Comparison of ENCODE assay signal across 15 cellular contexts in genomic region chr13:23778007-23778687, GRCh38.
DNase-seq lines count a peak whose midpoint lies in the region; ATAC-seq, FAIRE-seq and TF ChIP-seq lines count a peak whose summit lies in the region.
"Had no signal": no experiment of that assay in that cellular context is flagged by ENCODE, and none has a peak within 500 bp of the region (broad histone marks: within the 10 kb centered on the region; RNA-seq: fewer than 3 reads in every experiment).

No MANE protein-coding gene starts in this region.

- TF ChIP-seq CTCF in GM12865 (IDR thresholded peaks at IDR 0.05; ENCODE audit: insufficient read depth, low read depth, low read length, missing control alignments) (peak; percentile 18), HEK293 (tag by site-specific recombination; IDR thresholded peaks at IDR 0.05) (no peak), bronchial epithelial cell (IDR thresholded peaks at IDR 0.05; ENCODE audit: insufficient read depth, low read length, severe bottlenecking) (peak; percentile 14), mesothelial cell of epicardium (IDR thresholded peaks at IDR 0.05; ENCODE audit: unreplicated experiment) (no peak), lower leg skin (IDR thresholded peaks at IDR 0.05) (no peak)

- no peak for ATAC-seq in GM18505 (IDR thresholded peaks at IDR 0.05; ENCODE audit: unreplicated experiment)
- ATAC-seq: activated naive CD8-positive, alpha-beta T cell treated with anti-CD3 and anti-CD28 coated beads, Interleukin-2, amount 50 U/mL, for 24 hours had no signal

- H3K27ac Mint-ChIP-seq in mesothelial cell of epicardium = peak overlapping the region; percentile 84
- H3K27ac Mint-ChIP-seq: activated naive CD8-positive, alpha-beta T cell treated with anti-CD3 and anti-CD28 coated beads, Interleukin-2, amount 50 U/mL, for 24 hours had no signal

- WGBS in lower leg skin, 2 donors = 57 to 73% methylated on average over 3 of the region's 3 CpGs

- no peaks in the 10 kb centered on the region for H3K27me3 ChIP-seq in bronchial epithelial cell (ENCODE audit: control insufficient read depth, insufficient read depth, low read length)
- H3K27me3 ChIP-seq: thyroid gland had no signal

- FAIRE-seq in bronchial epithelial cell (lab: Jason Lieb, UNC) = no peak

- peaks cover 24% of the 10 kb centered on the region for H3K36me3 Mint-ChIP-seq in mesothelial cell of epicardium

- CTCF ChIA-PET in HEK293 (lab: Yijun Ruan, JAX) = interaction anchor here (0.5 to 0.6 kb wide), 2 partner anchors 129 to 969 kb away, joined by 4 to 6 read pairs; no protein-coding TSS in a partner anchor

- H3K27me3 Mint-ChIP-seq in mesothelial cell of epicardium (ENCODE audit: low read depth) = no peaks in the 10 kb centered on the region
- H3K27me3 Mint-ChIP-seq: activated naive CD8-positive, alpha-beta T cell treated with anti-CD3 and anti-CD28 coated beads, Interleukin-2, amount 50 U/mL, for 24 hours; CD4-positive, alpha-beta memory T cell had no signal

- no peak overlapping the region for H3K27ac ChIP-seq in HEK293 (ENCODE audit: extremely low read depth, low read depth, low read length)
- H3K27ac ChIP-seq: skin epidermis had no signal

- POLR2A ChIA-PET in HEK293 (lab: Yijun Ruan, JAX) = no interaction called here

- DNase-seq in GM12865 (ENCODE audit: low read depth) (no peak), bronchial epithelial cell (ENCODE audit: low read depth) (no peak), mesothelial cell of epicardium (ENCODE audit: low spot score in 2 of 2, unreplicated experiment in 2 of 2) (no peak), lower leg skin (ENCODE audit: low spot score in 2 of 2) (no peak), NCI-H1417 (lab: John Stamatoyannopoulos, UW) (no peak)
- DNase-seq: activated naive CD8-positive, alpha-beta T cell treated with anti-CD3 and anti-CD28 coated beads, Interleukin-2, amount 50 U/mL, for 24 hours; activated T-cell treated with anti-CD3 and anti-CD28 coated beads, Interleukin-2, amount 50 U/mL, for 48 hours; CD4-positive, alpha-beta memory T cell; kidney glomerular epithelial cell; NCI-H1694; NCI-H446 treated with DMSO at 0.1 percent for 48 hours; thyroid gland had no signal

- H3K4me1 Mint-ChIP-seq in mesothelial cell of epicardium = peaks cover 36% of the 10 kb centered on the region

- H3K36me3 ChIP-seq in HEK293 (ENCODE audit: control insufficient read depth in 2 of 2, insufficient read depth in 1 of 2, low read length in 2 of 2) = no peaks in the 10 kb centered on the region
- no peaks in the 10 kb centered on the region for H3K36me3 ChIP-seq in bronchial epithelial cell (ENCODE audit: control insufficient read depth, insufficient read depth, low read length)
- H3K36me3 ChIP-seq: thyroid gland had no signal

- peaks cover 13% of the 10 kb centered on the region for H3K9me3 Mint-ChIP-seq in mesothelial cell of epicardium
- H3K9me3 Mint-ChIP-seq: activated naive CD8-positive, alpha-beta T cell treated with anti-CD3 and anti-CD28 coated beads, Interleukin-2, amount 50 U/mL, for 24 hours had no signal

- TF ChIP-seq POLR2A in lower leg skin (IDR thresholded peaks at IDR 0.05) = no peak
- TF ChIP-seq POLR2A in GM18505 (IDR thresholded peaks at IDR 0.05; ENCODE audit: borderline replicate concordance, extremely low read depth, insufficient read depth, insufficient read length) = no peak

- H3K4me1 ChIP-seq in HEK293 (ENCODE audit: control insufficient read depth, insufficient read depth, low read length) = no peaks in the 10 kb centered on the region

- no peaks in the 10 kb centered on the region for H3K9me3 ChIP-seq in HEK293 (ENCODE audit: control insufficient read depth, insufficient read depth, low read depth, low read length)
- H3K9me3 ChIP-seq: thyroid gland had no signal

- no peak overlapping the region for H3K4me3 Mint-ChIP-seq in mesothelial cell of epicardium
- H3K4me3 Mint-ChIP-seq: activated naive CD8-positive, alpha-beta T cell treated with anti-CD3 and anti-CD28 coated beads, Interleukin-2, amount 50 U/mL, for 24 hours had no signal

- intact Hi-C loops in lower leg skin (cut with DNase I; ENCODE audit: low total_unique reads) = no loop called here

- H3K4me3 ChIP-seq in GM12865 (ENCODE audit: low read depth, low read length) = no peak overlapping the region
- no peak overlapping the region for H3K4me3 ChIP-seq in HEK293 (ENCODE audit: low read depth, low read length)
- no peak overlapping the region for H3K4me3 ChIP-seq in bronchial epithelial cell (ENCODE audit: low read depth, low read length)
- H3K4me3 ChIP-seq in lower leg skin (ENCODE audit: low read depth, poor library complexity, severe bottlenecking) = no peak overlapping the region
- H3K4me3 ChIP-seq: skin epidermis, thyroid gland had no signal

TF ChIP-seq in HEK293, 187 proteins besides CTCF, POLR2A, EP300 and RAD21:
- TF ChIP-seq ZNF157 (tag by site-specific recombination; IDR thresholded peaks at IDR 0.05) (no peak), TRIM28 (IDR thresholded peaks at IDR 0.05; ENCODE audit: borderline replicate concordance, low read length) (no peak), PRDM6 (tag by site-specific recombination; IDR thresholded peaks at IDR 0.05) (peak; percentile 24; the same call in 1 of the 2 replicates)

Comparison
In these comparisons a context has a peak if more than half of its experiments do, and no peak if none do; other contexts are left out.
1. CTCF ChIP-seq: peak in GM12865 (single experiment) and bronchial epithelial cell (single experiment); none in HEK293 (single experiment), mesothelial cell of epicardium (single experiment) and lower leg skin (0 of 3).